Comparison of ENCODE assay signal across 16 cellular contexts in genomic region chr2:118148133-118148532, GRCh38. TPM values are rescaled to one million over a fixed set of nuclear protein-coding genes. Genes with fewer than 3 reads are reported as not detected.
DNase-seq lines count a peak whose midpoint lies in the region; ATAC-seq, FAIRE-seq and TF ChIP-seq lines count a peak whose summit lies in the region.
"Had no signal": no experiment of that assay in that cellular context is flagged by ENCODE, and none has a peak within 500 bp of the region (broad histone marks: within the 10 kb centered on the region; RNA-seq: fewer than 3 reads in every experiment).

No MANE protein-coding gene starts in this region.

- no peak overlapping the region for H3K4me3 Mint-ChIP-seq in nephron progenitor cell
- H3K4me3 Mint-ChIP-seq: activated naive CD8-positive, alpha-beta T cell; central memory CD8-positive, alpha-beta T cell had no signal

- peak; percentile 33 for DNase-seq in GM20000 (ENCODE audit: low spot score)
- no peak for DNase-seq in GM12878 (ENCODE audit: low read depth, low spot score)
- DNase-seq in OCI-M2 (lab: John Stamatoyannopoulos, UW; ENCODE audit: unreplicated experiment): no peak
- no peak for DNase-seq in NCI-H774 (lab: John Stamatoyannopoulos, UW)
- no peak for DNase-seq in nephron progenitor cell
- no peak for DNase-seq in dermis blood vessel endothelial cell
- DNase-seq: C1 segment of cervical spinal cord, midbrain, NCI-H1105 treated with DMSO at 0.1 percent for 48 hours, NCI-H226, PC-3 had no signal

- H3K27me3 Mint-ChIP-seq in nephron progenitor cell (ENCODE audit: low read depth, poor library complexity): peaks cover 4% of the 10 kb centered on the region

- POLR2A ChIA-PET in GM12878 (lab: Charles Lee): no interaction called here

- no peak overlapping the region for H3K27ac ChIP-seq in GM12878 (ENCODE audit: control insufficient read depth, insufficient read depth)
- H3K27ac ChIP-seq: skin epidermis had no signal

- no peak for TF ChIP-seq EP300 in GM12878 (IDR thresholded peaks at IDR 0.05; ENCODE audit: borderline replicate concordance in 1 of 2, control insufficient read depth in 1 of 2, low read depth in 2 of 2, low read length in 2 of 2)

- H3K79me2 ChIP-seq in GM12878 (ENCODE audit: control insufficient read depth, insufficient read depth, low read length): no peaks in the 10 kb centered on the region

- intact Hi-C loops in GM12878 (cut with micrococcal nuclease; ENCODE audit: unreplicated experiment): loop anchor here (5.0 kb wide), 1 partner anchor 101 kb away; no protein-coding TSS in a partner anchor

- TF ChIP-seq POLR2A in GM12878 (IDR thresholded peaks at IDR 0.05; ENCODE audit: low read depth, low read length): no peak

- 0% methylated on average over 1 of the region's 1 CpG for WGBS in GM12878 (ENCODE audit: insufficient coverage, insufficient replicate concordance, low lambda C conversion rate, missing lambda C conversion rate)

- RAD21 ChIA-PET in GM12878 (lab: Charles Lee; ENCODE audit: unreplicated experiment): interaction anchor here (1.0 to 1.1 kb wide), 3 partner anchors 58 to 101 kb away, joined by 3 to 4 read pairs (median 3); no protein-coding TSS in a partner anchor

- H3K36me3 Mint-ChIP-seq in nephron progenitor cell (ENCODE audit: low read depth): peaks cover 5% of the 10 kb centered on the region
- H3K36me3 Mint-ChIP-seq: activated naive CD8-positive, alpha-beta T cell had no signal

- H3K9me3 Mint-ChIP-seq in nephron progenitor cell: peaks cover 19% of the 10 kb centered on the region
- H3K9me3 Mint-ChIP-seq: central memory CD8-positive, alpha-beta T cell had no signal

- TF ChIP-seq CTCF in GM20000 (IDR thresholded peaks at IDR 0.05; ENCODE audit: extremely low read depth, missing control alignments) (no peak), GM12878 (IDR thresholded peaks at IDR 0.05 in 2 of 3, conservative IDR thresholded peaks at IDR 0.05 in 1 of 3; ENCODE audit: control insufficient read depth in 2 of 3, extremely low read depth in 1 of 3, insufficient read depth in 1 of 3, low read depth in 3 of 3, low read length in 3 of 3) (no peak), nephron progenitor cell (IDR thresholded peaks at IDR 0.05) (no peak)

- no TSS peak for BruUV-seq in GM12878 (replicated peaks; lab: Mats Ljungman, UMichigan)

- no peak overlapping the region for H3K27ac Mint-ChIP-seq in nephron progenitor cell
- H3K27ac Mint-ChIP-seq: activated naive CD8-positive, alpha-beta T cell had no signal

- TF ChIP-seq RAD21 in GM12878 (IDR thresholded peaks at IDR 0.05; ENCODE audit: insufficient read depth, low read depth, low read length): no peak

- no peaks in the 10 kb centered on the region for H4K20me1 ChIP-seq in GM12878 (ENCODE audit: control insufficient read depth, insufficient read depth)

- H3K9ac ChIP-seq in GM12878 (ENCODE audit: control insufficient read depth, insufficient read depth, low read length): no peak overlapping the region

- no peak overlapping the region for H3K4me2 ChIP-seq in GM12878 (ENCODE audit: control insufficient read depth, insufficient read depth)

- CTCF ChIA-PET in GM12878 (lab: Yijun Ruan, JAX): interaction anchor here (0.7 to 4.5 kb wide), 2 partner anchors 101 to 110 kb away, joined by 3 to 36 read pairs; no protein-coding TSS in a partner anchor

- no peak for FAIRE-seq in GM12878 (lab: Jason Lieb, UNC)

- H3K4me1 Mint-ChIP-seq in nephron progenitor cell: peaks cover 17% of the 10 kb centered on the region
- H3K4me1 Mint-ChIP-seq: central memory CD8-positive, alpha-beta T cell had no signal

- H3K36me3 ChIP-seq in GM12878 (ENCODE audit: control insufficient read depth in 2 of 2, insufficient read depth in 2 of 2, low read length in 1 of 2): no peaks in the 10 kb centered on the region

- SMC1A ChIA-PET in GM12878 (lab: Charles Lee; ENCODE audit: uncharacterized antibody, unreplicated experiment): interaction anchor here (1.3 to 5.1 kb wide), 2 partner anchors 59 to 100 kb away, joined by 5 to 29 read pairs; no protein-coding TSS in a partner anchor

- no peak overlapping the region for H3K4me3 ChIP-seq in GM12878
- H3K4me3 ChIP-seq: skin epidermis had no signal

- H3K9me3 ChIP-seq in GM12878 (replicated peaks; ENCODE audit: control insufficient read depth, insufficient read depth, low read length): no peaks in the 10 kb centered on the region

- H3K27me3 ChIP-seq in GM12878 (replicated peaks in 1 of 2; ENCODE audit: control insufficient read depth in 2 of 2, insufficient read depth in 2 of 2, low read length in 1 of 2): no peaks in the 10 kb centered on the region

- no peak overlapping the region for H2AFZ ChIP-seq in GM12878 (ENCODE audit: control insufficient read depth, low read depth, low read length)

- no peaks in the 10 kb centered on the region for H3K4me1 ChIP-seq in GM12878 (ENCODE audit: control insufficient read depth, insufficient read depth, low read length)

- peak; percentile 61 for ATAC-seq in GM18868 (IDR thresholded peaks at IDR 0.05; ENCODE audit: unreplicated experiment)
- ATAC-seq in HG02981 (IDR thresholded peaks at IDR 0.05; ENCODE audit: unreplicated experiment): peak; percentile 59
- ATAC-seq in GM12878: peak; percentile 56
- ATAC-seq: PC-3 had no signal

- in situ Hi-C loops in GM12878 (cut with MboI): no loop called here

TF ChIP-seq in GM12878, 131 proteins besides CTCF, POLR2A, EP300 and RAD21 (continues in another document):
- peak; percentile 65; the same call in 1 of the 2 replicates for TF ChIP-seq MEF2A (IDR thresholded peaks at IDR 0.05; ENCODE audit: insufficient read depth, low read depth, low read length)
- no peak for TF ChIP-seq SREBF1 (IDR thresholded peaks at IDR 0.05; ENCODE audit: low read length)
- peak in 1 of 2 experiments; percentile 22; a peak in 1 of 4 replicates for TF ChIP-seq IKZF2 (IDR thresholded peaks at IDR 0.05)
- TF ChIP-seq SPI1 (IDR thresholded peaks at IDR 0.05; ENCODE audit: borderline replicate concordance, insufficient read depth, low read depth, low read length): no peak
- no peak for TF ChIP-seq GATAD2B (conservative IDR thresholded peaks at IDR 0.05; ENCODE audit: low read depth)
- TF ChIP-seq MXI1 (IDR thresholded peaks at IDR 0.05; ENCODE audit: low read depth, low read length): no peak
- peak; percentile 47 for TF ChIP-seq MEF2B (IDR thresholded peaks at IDR 0.05; ENCODE audit: partially characterized antibody, poor library complexity, severe bottlenecking)
- TF ChIP-seq JUNB (IDR thresholded peaks at IDR 0.05): peak; percentile 73
- peak; percentile 12; the same call in 1 of the 2 replicates for TF ChIP-seq BMI1 (IDR thresholded peaks at IDR 0.05; ENCODE audit: borderline replicate concordance)
- TF ChIP-seq DPF2 (IDR thresholded peaks at IDR 0.05): peak; percentile 35; the same call in 1 of the 2 replicates
- peak; percentile 55; the same call in 1 of the 2 replicates for TF ChIP-seq MTA2 (IDR thresholded peaks at IDR 0.05; ENCODE audit: low read depth)
- 0 out of 2 replicates have a peak, but pooled peaks have one; percentile 7 for TF ChIP-seq ZNF384 (IDR thresholded peaks at IDR 0.05; ENCODE audit: borderline replicate concordance, low read depth, low read length)
- TF ChIP-seq ZBTB40 (IDR thresholded peaks at IDR 0.05; ENCODE audit: borderline replicate concordance): peak; percentile 61; the same call in 1 of the 2 replicates

RNA-seq across cellular contexts. Expression of gene INSIG2, which starts 59.9 kb away (rescaled TPM):
- total RNA-seq in GM12878 (2013; cell fraction: nucleolus; rRNA removed): 103 and 109 TPM in 2 replicates
- 4.9 and 6.4 TPM in 2 replicates for total RNA-seq in GM12878 (2014; rRNA removed)
- 4.9 and 5.4 TPM in 2 replicates for total RNA-seq in GM12878 (2014; rRNA removed; fragmentation: Illumina TruSeq; extraction: Trizol)
- 9.3 and 9.7 TPM in 2 replicates for total RNA-seq in GM12878 (2021)
- polyA plus RNA-seq in GM12878 (2011; ENCODE audit: low read depth): 24.6 TPM
- polyA plus RNA-seq in GM12878 (2011; rRNA removed): 92.7 and 119 TPM in 2 replicates
- 23.0 and 39.4 TPM in 2 replicates for polyA plus RNA-seq in GM12878 (2011; cell fraction: cytosol; rRNA removed)
- polyA plus RNA-seq in GM12878 (2011; cell fraction: nucleus; rRNA removed): 26.6 and 39.5 TPM in 2 replicates
- 33.5 and 66.6 TPM in 2 replicates for polyA plus RNA-seq in GM12878 (2012)
- polyA plus RNA-seq in GM12878 (2014; fragmentation: Illumina TruSeq; extraction: Trizol): 8.7 and 11.2 TPM in 2 replicates
- 10 to 100 TPM; 14.2 to 15.6 TPM for polyA plus RNA-seq in GM12878 (2014; fragmentation: Nextera tagmentation; extraction: Ambion mirVana)
- 9.1 and 10.0 TPM in 2 replicates for polyA plus RNA-seq in GM12878 (2014; rRNA removed)
- polyA plus RNA-seq in GM12878 (2016; fragmentation: Nextera tagmentation; extraction: Ambion mirVana): 10 to 100 TPM; 19.0 to 21.7 TPM
- 37.0 and 57.6 TPM in 2 replicates for polyA minus RNA-seq in GM12878 (2011; rRNA and poly(A)+ RNA removed)
- 14.3 and 19.6 TPM in 2 replicates for polyA minus RNA-seq in GM12878 (2011; cell fraction: cytosol; rRNA and poly(A)+ RNA removed)
- polyA minus RNA-seq in GM12878 (2011; cell fraction: nucleus; rRNA and poly(A)+ RNA removed): 28.3 and 35.3 TPM in 2 replicates
- 15.5 and 22.9 TPM in 2 replicates for total RNA-seq in dermis blood vessel endothelial cell
